Comparison of ENCODE assay signal across 19 cellular contexts in the genomic region with DNA sequence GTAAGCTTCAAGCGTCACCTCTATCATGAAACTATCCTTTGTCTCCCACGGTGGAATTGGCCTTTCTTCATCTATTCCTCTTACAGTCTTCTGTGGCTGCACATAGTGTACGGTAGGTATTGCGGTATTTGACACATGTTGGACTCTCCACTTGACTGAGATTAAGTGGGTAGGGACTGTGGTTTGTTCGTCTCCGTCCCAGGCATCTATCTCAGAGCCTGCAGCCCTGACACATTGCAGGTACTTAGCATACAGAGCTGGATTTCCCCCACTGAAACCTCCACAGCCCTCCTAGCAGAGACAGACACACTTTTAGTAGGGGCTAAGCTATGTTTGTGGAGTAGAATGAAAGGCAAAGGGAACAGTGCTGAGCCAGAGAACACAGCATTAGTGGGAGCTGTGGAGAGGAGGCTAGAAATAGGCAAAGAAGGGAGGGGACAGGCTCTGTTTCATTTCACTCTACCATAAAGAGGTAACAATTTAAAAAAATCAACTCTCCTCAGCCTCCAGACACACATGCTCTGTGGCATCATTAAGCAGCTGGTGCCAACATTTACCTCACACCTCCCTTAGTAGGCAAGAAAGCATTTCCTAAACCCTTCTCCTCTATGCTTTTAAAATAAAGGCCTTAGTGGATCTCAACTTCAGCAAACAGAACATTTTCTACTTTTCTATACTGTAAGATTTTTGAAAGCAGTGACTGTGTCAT.
DNase-seq lines count a peak whose midpoint lies in the region; ATAC-seq and TF ChIP-seq lines count a peak whose summit lies in the region.
"Had no signal": no experiment of that assay in that cellular context is flagged by ENCODE, and none has a peak within 500 bp of the region (broad histone marks: within the 10 kb centered on the region; RNA-seq: fewer than 3 reads in every experiment).

No MANE protein-coding gene starts in this region.

- H3F3A ChIP-seq in SK-N-SH (replicated peaks; ENCODE audit: insufficient read depth) = peaks cover 15% of the 10 kb centered on the region

- no peak overlapping the region for H2AFZ ChIP-seq in SK-N-SH (ENCODE audit: low read depth)

- peaks cover 0 to 18% of the 10 kb centered on the region in 2 experiments; a peak in 3 of 4 replicates for H3K4me1 ChIP-seq in SK-N-SH (ENCODE audit: control insufficient read depth in 1 of 2, insufficient read depth in 2 of 2, low read depth in 1 of 2, low read length in 1 of 2)
- H3K4me1 ChIP-seq in ascending aorta = no peaks in the 10 kb centered on the region
- H3K4me1 ChIP-seq: HAP-1 had no signal

- no peak overlapping the region for H3K27ac Mint-ChIP-seq in activated T-helper 17 cell treated with anti-CD3 and anti-CD28 coated beads, Interleukin-2, amount 50 U/mL, for 72 hours
- H3K27ac Mint-ChIP-seq in stimulated activated effector memory CD8-positive, alpha-beta T cell treated with anti-CD3 and anti-CD28 coated beads, Interleukin-12 subunit alpha, Interleukin-12 subunit beta, amount 100 ng/mL, for 72 hours = no peak overlapping the region
- H3K27ac Mint-ChIP-seq in activated CD4-positive, alpha-beta T cell treated with anti-CD3 and anti-CD28 coated beads, Interleukin-2, amount 10 ng/mL, durations not matched to agents 24 days and 14 days = no peak overlapping the region
- H3K27ac Mint-ChIP-seq: CD14-positive monocyte; CD4-positive, alpha-beta memory T cell had no signal

- POLR2A ChIA-PET in SK-N-SH (lab: Yijun Ruan, JAX) = no interaction called here

- DNase-seq in SK-N-SH = no peak
- peak; percentile 53 for DNase-seq in inferior parietal cortex (ENCODE audit: extremely low spot score)
- no peak for DNase-seq in stimulated activated effector memory CD8-positive, alpha-beta T cell treated with anti-CD3 and anti-CD28 coated beads, Interleukin-12 subunit alpha, Interleukin-12 subunit beta, amount 100 ng/mL, for 72 hours (ENCODE audit: low spot score in 2 of 2)
- DNase-seq in activated CD4-positive, alpha-beta T cell treated with anti-CD3 and anti-CD28 coated beads, Interleukin-2, amount 10 ng/mL, durations not matched to agents 24 days and 14 days = no peak
- DNase-seq in Ammon's horn (ENCODE audit: low spot score) = no peak
- DNase-seq in ascending aorta (ENCODE audit: low spot score in 2 of 2) = no peak
- DNase-seq: AML-193; CD4-positive, alpha-beta memory T cell; DMS153; DMS79; GDM1 had no signal

- no peaks in the 10 kb centered on the region for H3K9me3 ChIP-seq in SK-N-SH
- no peaks in the 10 kb centered on the region for H3K9me3 ChIP-seq in ascending aorta
- H3K9me3 ChIP-seq: A549, BLaER1, HAP-1 had no signal

- intact Hi-C loops in activated CD4-positive, alpha-beta T cell treated with anti-CD3 and anti-CD28 coated beads, Interleukin-2, amount 10 ng/mL, durations not matched to agents 24 days and 14 days (cut with micrococcal nuclease) = no loop called here
- intact Hi-C loops in ascending aorta (cut with DNase I) = no loop called here

- H3K27me3 Mint-ChIP-seq in activated T-helper 17 cell treated with anti-CD3 and anti-CD28 coated beads, Interleukin-2, amount 50 U/mL, for 72 hours = peaks cover 18% of the 10 kb centered on the region
- peaks cover 2% of the 10 kb centered on the region for H3K27me3 Mint-ChIP-seq in activated CD4-positive, alpha-beta T cell treated with anti-CD3 and anti-CD28 coated beads, Interleukin-2, amount 10 ng/mL, durations not matched to agents 24 days and 14 days

- TF ChIP-seq RAD21 in SK-N-SH (IDR thresholded peaks at IDR 0.05; ENCODE audit: low read length) = no peak

- peak overlapping the region in 1 of 2 experiments; percentile 22; a peak in 1 of 4 replicates for H3K27ac ChIP-seq in SK-N-SH (ENCODE audit: low read depth in 2 of 2, low read length in 1 of 2)
- no peak overlapping the region for H3K27ac ChIP-seq in ascending aorta
- H3K27ac ChIP-seq: 22Rv1, A549, BLaER1, HL-60 had no signal

- H4K20me1 ChIP-seq in SK-N-SH (ENCODE audit: insufficient read depth) = no peaks in the 10 kb centered on the region
- H4K20me1 ChIP-seq: BLaER1 had no signal

- WGBS in SK-N-SH (ENCODE audit: low lambda C conversion rate) = 97% methylated on average over 6 of the region's 6 CpGs

- H3K36me3 Mint-ChIP-seq in activated T-helper 17 cell treated with anti-CD3 and anti-CD28 coated beads, Interleukin-2, amount 50 U/mL, for 72 hours (ENCODE audit: low read depth) = no peaks in the 10 kb centered on the region
- H3K36me3 Mint-ChIP-seq in stimulated activated effector memory CD8-positive, alpha-beta T cell treated with anti-CD3 and anti-CD28 coated beads, Interleukin-12 subunit alpha, Interleukin-12 subunit beta, amount 100 ng/mL, for 72 hours = no peaks in the 10 kb centered on the region
- H3K36me3 Mint-ChIP-seq in activated CD4-positive, alpha-beta T cell treated with anti-CD3 and anti-CD28 coated beads, Interleukin-2, amount 10 ng/mL, durations not matched to agents 24 days and 14 days (ENCODE audit: low read depth) = no peaks in the 10 kb centered on the region
- H3K36me3 Mint-ChIP-seq: CD14-positive monocyte; CD4-positive, alpha-beta memory T cell had no signal

- no peak for TF ChIP-seq CTCF in SK-N-SH (IDR thresholded peaks at IDR 0.05)
- no peak for TF ChIP-seq CTCF in ascending aorta (IDR thresholded peaks at IDR 0.05)

- no peaks in the 10 kb centered on the region for H3K9me3 Mint-ChIP-seq in activated T-helper 17 cell treated with anti-CD3 and anti-CD28 coated beads, Interleukin-2, amount 50 U/mL, for 72 hours
- peaks cover 10% of the 10 kb centered on the region for H3K9me3 Mint-ChIP-seq in stimulated activated effector memory CD8-positive, alpha-beta T cell treated with anti-CD3 and anti-CD28 coated beads, Interleukin-12 subunit alpha, Interleukin-12 subunit beta, amount 100 ng/mL, for 72 hours
- H3K9me3 Mint-ChIP-seq in activated CD4-positive, alpha-beta T cell treated with anti-CD3 and anti-CD28 coated beads, Interleukin-2, amount 10 ng/mL, durations not matched to agents 24 days and 14 days = no peaks in the 10 kb centered on the region

- H3K4me3 Mint-ChIP-seq in activated T-helper 17 cell treated with anti-CD3 and anti-CD28 coated beads, Interleukin-2, amount 50 U/mL, for 72 hours = no peak overlapping the region
- H3K4me3 Mint-ChIP-seq in stimulated activated effector memory CD8-positive, alpha-beta T cell treated with anti-CD3 and anti-CD28 coated beads, Interleukin-12 subunit alpha, Interleukin-12 subunit beta, amount 100 ng/mL, for 72 hours = no peak overlapping the region
- H3K4me3 Mint-ChIP-seq in activated CD4-positive, alpha-beta T cell treated with anti-CD3 and anti-CD28 coated beads, Interleukin-2, amount 10 ng/mL, durations not matched to agents 24 days and 14 days = no peak overlapping the region
- H3K4me3 Mint-ChIP-seq: CD14-positive monocyte; CD4-positive, alpha-beta memory T cell had no signal

- no peak for TF ChIP-seq EP300 in SK-N-SH (IDR thresholded peaks at IDR 0.05; ENCODE audit: borderline replicate concordance in 1 of 2, low read depth in 1 of 2, low read length in 1 of 2)

- no peak overlapping the region for H3K9ac ChIP-seq in SK-N-SH
- H3K9ac ChIP-seq: BLaER1 had no signal

- H3K4me3 ChIP-seq in SK-N-SH (ENCODE audit: low read depth in 2 of 2, low read length in 1 of 2) = no peak overlapping the region
- H3K4me3 ChIP-seq in ascending aorta = no peak overlapping the region
- H3K4me3 ChIP-seq: A549, BLaER1, HAP-1 had no signal

- H3K4me2 ChIP-seq in SK-N-SH = peak overlapping the region; percentile 3; the same call in 1 of the 2 replicates
- H3K4me2 ChIP-seq: A549, BLaER1 had no signal

- H3K9me2 ChIP-seq in SK-N-SH = no peaks in the 10 kb centered on the region

- no peak for ATAC-seq in SK-N-SH treated with all-trans-retinoic acid at 6 μM for 48 hours
- ATAC-seq in activated T-helper 17 cell treated with anti-CD3 and anti-CD28 coated beads, Interleukin-2, amount 50 U/mL, for 72 hours (replicated peaks) = peak; percentile 26
- ATAC-seq in stimulated activated effector memory CD8-positive, alpha-beta T cell treated with anti-CD3 and anti-CD28 coated beads, Interleukin-12 subunit alpha, Interleukin-12 subunit beta, amount 100 ng/mL, for 72 hours = peak; percentile 19
- ATAC-seq: A549 had no signal

- H3K79me2 ChIP-seq in SK-N-SH (ENCODE audit: insufficient read depth) = no peaks in the 10 kb centered on the region

- H3K27me3 ChIP-seq in SK-N-SH (ENCODE audit: insufficient read depth) = no peaks in the 10 kb centered on the region
- H3K27me3 ChIP-seq in ascending aorta = no peaks in the 10 kb centered on the region
- H3K27me3 ChIP-seq: BLaER1 had no signal

- CTCF ChIA-PET in SK-N-SH (lab: Yijun Ruan, JAX) = interaction anchor here (0.8 to 11.9 kb wide), 3 partner anchors 115 to 280 kb away, joined by 3 to 233 read pairs (median 3); no protein-coding TSS in a partner anchor

- no peaks in the 10 kb centered on the region for H3K4me1 Mint-ChIP-seq in activated T-helper 17 cell treated with anti-CD3 and anti-CD28 coated beads, Interleukin-2, amount 50 U/mL, for 72 hours
- peaks cover 5% of the 10 kb centered on the region for H3K4me1 Mint-ChIP-seq in stimulated activated effector memory CD8-positive, alpha-beta T cell treated with anti-CD3 and anti-CD28 coated beads, Interleukin-12 subunit alpha, Interleukin-12 subunit beta, amount 100 ng/mL, for 72 hours
- H3K4me1 Mint-ChIP-seq in activated CD4-positive, alpha-beta T cell treated with anti-CD3 and anti-CD28 coated beads, Interleukin-2, amount 10 ng/mL, durations not matched to agents 24 days and 14 days = no peaks in the 10 kb centered on the region
- H3K4me1 Mint-ChIP-seq: CD4-positive, alpha-beta memory T cell had no signal

- H3K36me3 ChIP-seq in SK-N-SH (replicated peaks in 1 of 2; ENCODE audit: control insufficient read depth in 1 of 2, insufficient read depth in 2 of 2, low read length in 1 of 2) = no peaks in the 10 kb centered on the region
- no peaks in the 10 kb centered on the region for H3K36me3 ChIP-seq in ascending aorta
- H3K36me3 ChIP-seq: BLaER1, HAP-1 had no signal

TF ChIP-seq in SK-N-SH, 30 proteins besides CTCF, POLR2A, EP300 and RAD21:
- TF ChIP-seq SIN3A (IDR thresholded peaks at IDR 0.05; ENCODE audit: borderline replicate concordance, low read depth, low read length) (no peak), TCF12 (IDR thresholded peaks at IDR 0.05) (no peak)

TF ChIP-seq in SK-N-SH treated with all-trans-retinoic acid at 6 μM for 48 hours, 23 proteins besides CTCF, POLR2A, EP300 and RAD21 (continues in another document):
- no peak for TF ChIP-seq ZNF565 (CRISPR knock-in tag; conservative IDR thresholded peaks at IDR 0.05; ENCODE audit: low read depth)
- TF ChIP-seq TCF4 (CRISPR knock-in tag; IDR thresholded peaks at IDR 0.05; ENCODE audit: borderline replicate concordance) = no peak
- no peak for TF ChIP-seq PPARA (CRISPR knock-in tag; IDR thresholded peaks at IDR 0.05; ENCODE audit: borderline replicate concordance)
- no peak for TF ChIP-seq ARNTL (CRISPR knock-in tag; IDR thresholded peaks at IDR 0.05; ENCODE audit: borderline replicate concordance, low read depth)
- no peak for TF ChIP-seq ESRRG (CRISPR knock-in tag; IDR thresholded peaks at IDR 0.05)
- no peak for TF ChIP-seq ZC3H10 (CRISPR knock-in tag; IDR thresholded peaks at IDR 0.05)
- no peak for TF ChIP-seq ZNF8 (CRISPR knock-in tag; IDR thresholded peaks at IDR 0.05)
- TF ChIP-seq TOX (CRISPR knock-in tag; IDR thresholded peaks at IDR 0.05; ENCODE audit: borderline replicate concordance) = no peak
- no peak for TF ChIP-seq ISL1 (CRISPR knock-in tag; IDR thresholded peaks at IDR 0.05)
